Comparison of ENCODE assay signal across 9 cellular contexts in the genomic region with DNA sequence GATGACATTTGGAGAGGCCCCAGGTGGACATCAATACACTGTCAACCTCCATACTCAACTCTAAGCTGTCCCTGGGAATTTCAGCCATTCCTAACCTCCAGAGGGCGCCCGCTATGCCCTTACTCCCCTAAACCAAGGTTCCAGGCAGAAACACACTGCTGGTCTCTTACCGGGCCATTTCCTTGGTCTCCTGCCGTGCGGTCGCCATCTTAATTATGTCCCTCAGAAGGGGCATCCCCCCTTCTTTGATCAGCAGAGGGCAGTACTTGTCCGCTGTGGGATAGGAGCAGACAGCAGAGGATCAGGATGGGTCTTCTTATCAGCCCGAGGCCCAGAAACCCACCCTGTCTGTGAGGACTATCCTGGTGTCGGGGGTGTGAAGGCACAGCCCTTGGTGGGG. TPM values are rescaled to one million over a fixed set of nuclear protein-coding genes. Genes with fewer than 3 reads are reported as not detected.
DNase-seq lines count a peak whose midpoint lies in the region; ATAC-seq and TF ChIP-seq lines count a peak whose summit lies in the region.
"Had no signal": no experiment of that assay in that cellular context is flagged by ENCODE, and none has a peak within 500 bp of the region (broad histone marks: within the 10 kb centered on the region; RNA-seq: fewer than 3 reads in every experiment).

No MANE protein-coding gene starts in this region.

- CTCF ChIA-PET in IMR-90 (lab: Yijun Ruan, JAX) (interaction anchor here (0.9 to 1.9 kb wide), 3 partner anchors 9 to 85 kb away, joined by 3 to 6 read pairs (median 5); partner anchors contain the start of genes ENDOG and ZDHHC12), OCI-LY7 (lab: Charles Lee; ENCODE audit: unreplicated experiment) (interaction anchor here (0.5 kb wide), 1 partner anchor 73 kb away, joined by 3 read pairs; no protein-coding TSS in a partner anchor)

- H3K36me3 Mint-ChIP-seq in chondrocyte (ENCODE audit: low read depth) = peaks cover 17% of the 10 kb centered on the region

- intact Hi-C loops in IMR-90 (cut with micrococcal nuclease) = no loop called here
- intact Hi-C loops in OCI-LY7 (cut with micrococcal nuclease; ENCODE audit: unreplicated experiment) = no loop called here

- dilution Hi-C loops in IMR-90 (cut with HindIII; ENCODE audit: low sequenced_read_pairs, unreplicated experiment) = no loop called here

- H3K4me1 Mint-ChIP-seq in chondrocyte (ENCODE audit: low read depth) = peaks cover 3% of the 10 kb centered on the region

- H3K4me2 ChIP-seq in IMR-90 (ENCODE audit: low read depth, low read length) (peak overlapping the region; percentile 58; the same call in 1 of the 2 replicates), OCI-LY7 (ENCODE audit: low read length) (no peak overlapping the region)

- H4K20me1 ChIP-seq in IMR-90 (ENCODE audit: insufficient read depth, low read length) (no peaks in the 10 kb centered on the region; the same call in 1 of the 2 replicates), OCI-LY7 (ENCODE audit: insufficient read depth, low read length) (no peaks in the 10 kb centered on the region)

- no peaks in the 10 kb centered on the region for H3K27me3 Mint-ChIP-seq in chondrocyte (ENCODE audit: low read depth)

- no peaks in the 10 kb centered on the region for H3K9me3 Mint-ChIP-seq in chondrocyte (ENCODE audit: low read depth)
- H3K9me3 Mint-ChIP-seq: T-helper 1 cell treated with Interleukin-12 subunit alpha and Interleukin-12 subunit beta and Interleukin-4 antibody, amounts not matched to agents 30 μg/mL and 1 μg/mL, for 36 hours had no signal

- TF ChIP-seq CTCF in IMR-90 (conservative IDR thresholded peaks at IDR 0.05; ENCODE audit: low read depth, low read length) = peak; percentile 73
- peak; percentile 70 for TF ChIP-seq CTCF in OCI-LY7 (conservative IDR thresholded peaks at IDR 0.05; ENCODE audit: low read length)
- TF ChIP-seq CTCF in chondrocyte (IDR thresholded peaks at IDR 0.05) = peak; percentile 83
- peak; percentile 1 to 58 for TF ChIP-seq CTCF in suprapubic skin (IDR thresholded peaks at IDR 0.05)

- no peak for TF ChIP-seq EP300 in suprapubic skin (IDR thresholded peaks at IDR 0.05)

- H3K14ac ChIP-seq in IMR-90 (replicated peaks; ENCODE audit: low read depth, low read length) = peak overlapping the region; percentile 7; the same call in 1 of the 2 replicates

- H3K9me2 ChIP-seq in OCI-LY7 (ENCODE audit: insufficient read depth, low read length) = no peaks in the 10 kb centered on the region

- peaks cover 2% of the 10 kb centered on the region; the same call in 1 of the 2 replicates for H3K4me1 ChIP-seq in IMR-90 (ENCODE audit: control insufficient read depth, insufficient read depth, low read length)
- H3K4me1 ChIP-seq in OCI-LY7 (ENCODE audit: insufficient read depth, low read length, poor library complexity, severe bottlenecking) = no peaks in the 10 kb centered on the region
- H3K4me1 ChIP-seq in suprapubic skin = no peaks in the 10 kb centered on the region

- ATAC-seq in IMR-90 (ENCODE audit: low read depth) = peak; percentile 96
- ATAC-seq in HG02678 (IDR thresholded peaks at IDR 0.05; ENCODE audit: unreplicated experiment) = no peak
- ATAC-seq in GM18517 (IDR thresholded peaks at IDR 0.05; ENCODE audit: unreplicated experiment) = no peak

- H4K5ac ChIP-seq in IMR-90 (ENCODE audit: low read depth, low read length) = peak overlapping the region; percentile 88

- no peak overlapping the region for H3K18ac ChIP-seq in IMR-90 (ENCODE audit: low read depth, low read length)

- no peak for TF ChIP-seq POLR2A in IMR-90 (IDR thresholded peaks at IDR 0.05; ENCODE audit: low read depth, low read length)
- no peak for TF ChIP-seq POLR2A in suprapubic skin (IDR thresholded peaks at IDR 0.05)

- H4K91ac ChIP-seq in IMR-90 (ENCODE audit: insufficient read depth, low read depth, low read length) = peak overlapping the region; percentile 8; the same call in 1 of the 2 replicates

- no peaks in the 10 kb centered on the region for H3K9me3 ChIP-seq in IMR-90 (ENCODE audit: control insufficient read depth, insufficient read depth, low read length)
- no peaks in the 10 kb centered on the region for H3K9me3 ChIP-seq in OCI-LY7 (ENCODE audit: low read length)
- H3K9me3 ChIP-seq in suprapubic skin = no peaks in the 10 kb centered on the region

- H3K27me3 ChIP-seq in IMR-90 (ENCODE audit: control insufficient read depth, insufficient read depth, low read length) (no peaks in the 10 kb centered on the region), suprapubic skin (no peaks in the 10 kb centered on the region)

- no peak overlapping the region for H3K9ac ChIP-seq in IMR-90 (ENCODE audit: low read depth, low read length)

- peak overlapping the region; percentile 75 for H3K4ac ChIP-seq in IMR-90 (ENCODE audit: low read depth, low read length)

- H2AK9ac ChIP-seq in IMR-90 (replicated peaks; ENCODE audit: low read depth, low read length, poor library complexity) = peak overlapping the region; percentile 87

- peaks cover 26% of the 10 kb centered on the region for H3K36me3 ChIP-seq in IMR-90 (ENCODE audit: control insufficient read depth, insufficient read depth, low read length)
- H3K36me3 ChIP-seq in OCI-LY7 (ENCODE audit: insufficient read depth, low read length) = peaks cover 6% of the 10 kb centered on the region; the same call in 1 of the 2 replicates
- peaks cover 65% of the 10 kb centered on the region for H3K36me3 ChIP-seq in suprapubic skin

- no peaks in the 10 kb centered on the region for H3K79me1 ChIP-seq in IMR-90 (ENCODE audit: low read depth in 1 of 2, low read length in 2 of 2)

- no peak overlapping the region for H2BK20ac ChIP-seq in IMR-90 (ENCODE audit: low read depth, low read length)

- POLR2A ChIA-PET in IMR-90 (lab: Charles Lee; ENCODE audit: unreplicated experiment) (no interaction called here), OCI-LY7 (lab: Charles Lee) (interaction anchor here (1.2 kb wide), 1 partner anchor 9 kb away, joined by 5 read pairs; the partner anchor contains the start of gene ZDHHC12)

- no peak overlapping the region for H3K27ac ChIP-seq in IMR-90 (ENCODE audit: insufficient read depth, low read length)
- H3K27ac ChIP-seq in OCI-LY7 (ENCODE audit: low read depth, low read length, poor library complexity, severe bottlenecking) = no peak overlapping the region
- H3K27ac ChIP-seq in suprapubic skin = no peak overlapping the region

- H3K4me3 ChIP-seq in IMR-90 (ENCODE audit: insufficient read depth, low read depth, low read length) (no peak overlapping the region), OCI-LY7 (ENCODE audit: low read depth, low read length, poor library complexity, severe bottlenecking) (no peak overlapping the region), suprapubic skin (no peak overlapping the region)

- H3K9me1 ChIP-seq in IMR-90 (ENCODE audit: insufficient read depth, low read length) = peaks cover 6% of the 10 kb centered on the region; the same call in 1 of the 2 replicates

- peak overlapping the region; percentile 4 to 73; a peak in 2 of 4 replicates for H4K8ac ChIP-seq in IMR-90 (ENCODE audit: low read depth in 2 of 2, low read length in 2 of 2)

- H3K79me2 ChIP-seq in OCI-LY7 (ENCODE audit: insufficient read depth, low read depth, low read length) = no peaks in the 10 kb centered on the region

- no peak overlapping the region for H2AK5ac ChIP-seq in IMR-90 (ENCODE audit: low read depth, low read length)

- peak; percentile 58 for TF ChIP-seq RAD21 in IMR-90 (IDR thresholded peaks at IDR 0.05; ENCODE audit: low read length)

- in situ Hi-C loops in IMR-90 (cut with MboI; ENCODE audit: low sequenced_read_pairs) = no loop called here

- no peak overlapping the region for H2BK5ac ChIP-seq in IMR-90 (ENCODE audit: low read depth, low read length, poor library complexity, severe bottlenecking)

- DNase-seq in DMS53 (lab: John Stamatoyannopoulos, UW) (peak; percentile 96), IMR-90 (peak; percentile 81), OCI-LY7 (ENCODE audit: low spot score) (peak; percentile 29), chondrocyte (ENCODE audit: low spot score) (no peak), left kidney (ENCODE audit: low read depth, low spot score) (peak; percentile 96), suprapubic skin (ENCODE audit: low spot score in 2 of 2) (no peak)

- H3K27ac Mint-ChIP-seq in chondrocyte (ENCODE audit: unreplicated experiment) = peak overlapping the region; percentile 42
- H3K27ac Mint-ChIP-seq: T-helper 1 cell treated with Interleukin-12 subunit alpha and Interleukin-12 subunit beta and Interleukin-4 antibody, amounts not matched to agents 30 μg/mL and 1 μg/mL, for 36 hours had no signal

- H3K4me3 Mint-ChIP-seq in chondrocyte (ENCODE audit: unreplicated experiment) = peak overlapping the region; percentile 55
- H3K4me3 Mint-ChIP-seq: T-helper 1 cell treated with Interleukin-12 subunit alpha and Interleukin-12 subunit beta and Interleukin-4 antibody, amounts not matched to agents 30 μg/mL and 1 μg/mL, for 36 hours had no signal

- H3K56ac ChIP-seq in IMR-90 (ENCODE audit: extremely low read depth, insufficient read depth, low read length) = no peak overlapping the region

- no peak overlapping the region for H2BK15ac ChIP-seq in IMR-90 (ENCODE audit: low read depth, low read length)

- H2AFZ ChIP-seq in IMR-90 (replicated peaks; ENCODE audit: low read length, poor library complexity) (peak overlapping the region; percentile 90), OCI-LY7 (ENCODE audit: low read length) (no peak overlapping the region)

- WGBS in IMR-90 (ENCODE audit: extremely low coverage in 2 of 2, insufficient read length in 1 of 2), 2 experiments = 30% methylated on average over 4 of the region's 9 CpGs; no CpG with 5 or more reads in 1 of the 2 experiments
- WGBS in suprapubic skin = 50% methylated on average over 9 of the region's 9 CpGs

- no peak overlapping the region for H3K23ac ChIP-seq in IMR-90 (ENCODE audit: low read depth, low read length)

- H2BK120ac ChIP-seq in IMR-90 (ENCODE audit: low read depth, low read length) = peak overlapping the region; percentile 2; the same call in 1 of the 2 replicates

- no TSS peak for BruUV-seq in IMR-90 (replicated peaks; lab: Mats Ljungman, UMichigan)
- no TSS peak for BruUV-seq in OCI-LY7 (replicated peaks; lab: Mats Ljungman, UMichigan)

RNA-seq across cellular contexts. Expression of gene ZDHHC12, which starts 9.3 kb away (rescaled TPM):
- 13.9 and 16.7 TPM in 2 replicates for total RNA-seq in IMR-90 (2012; rRNA removed)
- polyA plus RNA-seq in IMR-90 (2012; rRNA removed) = 60.7 and 75.1 TPM in 2 replicates
- polyA plus RNA-seq in IMR-90 (2012; cell fraction: cytosol; rRNA removed) = 76.2 and 119 TPM in 2 replicates
- polyA plus RNA-seq in IMR-90 (2012; cell fraction: nucleus; rRNA removed; ENCODE audit: low replicate concordance) = 11.3 and 58.5 TPM in 2 replicates
- total RNA-seq in OCI-LY7 (2014; rRNA removed; shearing (Covaris generic)) = 29.0 and 56.8 TPM in 2 replicates
- 37.0 and 40.0 TPM in 2 replicates for total RNA-seq in OCI-LY7 (2022)
- total RNA-seq in chondrocyte = 23.6 to 24.7 TPM (median 24.3 TPM) in 3 replicates
- total RNA-seq in suprapubic skin = 10 to 100 TPM; 31.5 to 90.5 (median 75.0) TPM

RNA-seq across cellular contexts. Expression of gene PKN3, which starts 31.0 kb away (rescaled TPM):
- total RNA-seq in IMR-90 (2012; rRNA removed) (1.6 and 1.7 TPM in 2 replicates), OCI-LY7 (2022) (3.3 and 4.6 TPM in 2 replicates), chondrocyte (3.1 to 4.2 TPM (median 4.2 TPM) in 3 replicates), suprapubic skin (1 to 10 TPM; 3.4 to 6.0 (median 4.4) TPM)
- polyA plus RNA-seq in IMR-90 (2012; rRNA removed) = 3.8 and 5.7 TPM in 2 replicates
- polyA plus RNA-seq in IMR-90 (2012; cell fraction: cytosol; rRNA removed) = 3.5 and 3.6 TPM in 2 replicates
- 18.8 and 32.4 TPM in 2 replicates for polyA plus RNA-seq in IMR-90 (2012; cell fraction: nucleus; rRNA removed; ENCODE audit: low replicate concordance)
- 0.88 and 1.5 TPM in 2 replicates for total RNA-seq in OCI-LY7 (2014; rRNA removed; shearing (Covaris generic))

RNA-seq across cellular contexts. Expression of gene ZER1, which starts 38.5 kb away (rescaled TPM):
- total RNA-seq in IMR-90 (2012; rRNA removed) (7.5 and 7.7 TPM in 2 replicates), OCI-LY7 (2022) (15.1 and 20.0 TPM in 2 replicates), chondrocyte (33.0 to 42.7 TPM (median 33.8 TPM) in 3 replicates), suprapubic skin (10 to 100 TPM; 53.7 to 75.3 (median 67.7) TPM)
- 34.9 and 45.1 TPM in 2 replicates for polyA plus RNA-seq in IMR-90 (2012; rRNA removed)
- polyA plus RNA-seq in IMR-90 (2012; cell fraction: cytosol; rRNA removed) = 27.8 and 35.2 TPM in 2 replicates
- 22.0 and 42.1 TPM in 2 replicates for polyA plus RNA-seq in IMR-90 (2012; cell fraction: nucleus; rRNA removed; ENCODE audit: low replicate concordance)
- 6.9 and 11.0 TPM in 2 replicates for total RNA-seq in OCI-LY7 (2014; rRNA removed; shearing (Covaris generic))

RNA-seq across cellular contexts. Expression of gene SET, which starts 44.2 kb away (rescaled TPM):
- 182 and 587 TPM in 2 replicates for total RNA-seq in IMR-90 (2012; rRNA removed)
- polyA plus RNA-seq in IMR-90 (2012; rRNA removed) = 80.2 and 104 TPM in 2 replicates
- 13.7 and 17.9 TPM in 2 replicates for polyA plus RNA-seq in IMR-90 (2012; cell fraction: cytosol; rRNA removed)
- 21.2 and 52.6 TPM in 2 replicates for polyA plus RNA-seq in IMR-90 (2012; cell fraction: nucleus; rRNA removed; ENCODE audit: low replicate concordance)
- 598 and 1,041 TPM in 2 replicates for total RNA-seq in OCI-LY7 (2014; rRNA removed; shearing (Covaris generic))
- 686 and 701 TPM in 2 replicates for total RNA-seq in OCI-LY7 (2022)
- total RNA-seq in chondrocyte = 235 to 266 TPM (median 255 TPM) in 3 replicates
- 100 to 1,000 TPM; 101 to 166 (median 161) TPM for total RNA-seq in suprapubic skin

RNA-seq across cellular contexts. Expression of gene TBC1D13, which starts 53.8 kb away (rescaled TPM):
- total RNA-seq in IMR-90 (2012; rRNA removed) = 7.2 and 9.1 TPM in 2 replicates
- polyA plus RNA-seq in IMR-90 (2012; rRNA removed) = 25.0 and 26.4 TPM in 2 replicates
- polyA plus RNA-seq in IMR-90 (2012; cell fraction: cytosol; rRNA removed) = 23.3 and 26.4 TPM in 2 replicates
- polyA plus RNA-seq in IMR-90 (2012; cell fraction: nucleus; rRNA removed; ENCODE audit: low replicate concordance) = 40.1 and 43.3 TPM in 2 replicates
- total RNA-seq in OCI-LY7 (2014; rRNA removed; shearing (Covaris generic)) = 14.9 and 18.7 TPM in 2 replicates
- 18.9 and 24.7 TPM in 2 replicates for total RNA-seq in OCI-LY7 (2022)
- total RNA-seq in chondrocyte = 23.5 to 32.1 TPM (median 26.5 TPM) in 3 replicates
- total RNA-seq in suprapubic skin = 10 to 100 TPM; 11.9 to 27.8 (median 20.0) TPM

Comparison
In these comparisons a context has a peak if more than half of its experiments do, and no peak if none do; other contexts are left out.
1. DNase-seq: peak in DMS53 (single experiment), IMR-90 (single experiment), OCI-LY7 (single experiment) and left kidney (single experiment); none in chondrocyte (single experiment) and suprapubic skin (0 of 2).
2. CTCF ChIP-seq: peak in every context shown above with its lines; median percentile 83 in chondrocyte; 73 in IMR-90; 70 in OCI-LY7; 30 in suprapubic skin.